In the genomic region with DNA sequence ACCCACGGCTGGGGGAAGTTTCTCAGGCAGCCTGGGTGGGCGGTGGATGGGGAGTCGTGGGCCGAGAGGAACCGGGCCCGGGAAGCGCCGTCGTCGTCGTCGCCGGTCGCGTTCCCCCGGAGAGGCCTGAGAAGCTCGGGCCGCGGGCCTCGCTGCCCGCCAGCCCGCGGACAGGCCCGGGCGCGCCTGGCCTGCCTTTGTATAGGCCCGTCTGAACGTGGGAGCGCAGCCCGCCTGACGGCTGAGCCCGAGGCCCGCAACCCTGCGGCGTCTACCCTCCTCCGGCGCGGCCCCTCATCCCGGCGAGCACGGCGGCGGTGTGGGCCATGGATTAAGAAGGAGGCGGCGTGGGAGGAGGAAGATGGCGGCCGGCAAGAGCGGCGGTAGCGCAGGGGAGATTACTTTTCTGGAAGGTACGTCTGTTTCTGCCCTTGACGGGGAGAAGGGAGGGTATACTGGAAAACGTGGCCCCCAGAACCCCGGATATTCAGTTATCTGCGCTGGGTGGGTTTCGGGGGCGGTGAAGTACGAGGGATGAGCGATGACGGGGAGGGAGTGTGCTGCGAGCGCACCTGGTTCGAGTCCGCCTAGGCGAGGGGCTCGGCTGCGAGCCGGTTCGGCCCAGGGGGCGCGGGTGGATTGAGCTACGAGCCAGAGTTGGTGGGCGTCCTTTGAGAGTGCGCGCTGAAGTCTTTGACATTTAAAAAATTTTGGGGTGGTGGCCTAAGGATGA, we compare ENCODE assay signal across 8 cellular contexts. TPM values are rescaled to one million over a fixed set of nuclear protein-coding genes. Genes with fewer than 3 reads are reported as not detected.
DNase-seq lines count a peak whose midpoint lies in the region; ATAC-seq and TF ChIP-seq lines count a peak whose summit lies in the region.

No MANE protein-coding gene starts in this region.

- 0% methylated on average over 60 to 75 of the region's 75 CpGs for WGBS in aorta, 2 donors

- peak overlapping the region; percentile 97 to 100 (median 98) for H3K27ac Mint-ChIP-seq in CD4-positive, alpha-beta memory T cell
- peak overlapping the region; percentile 98 for H3K27ac Mint-ChIP-seq in activated naive CD4-positive, alpha-beta T cell treated with anti-CD3 and anti-CD28 coated beads, Interleukin-2, amount 50 U/mL, for 72 hours

- peaks cover 50 to 83% (median 67%) of the 10 kb centered on the region in 4 donors for H3K4me1 Mint-ChIP-seq in CD4-positive, alpha-beta memory T cell

- DNase-seq in CD4-positive, alpha-beta memory T cell: peak in 3 of 5 donors; percentile 67 to 69 (median 68)
- peak; percentile 58 to 64 for DNase-seq in SJCRH30
- DNase-seq in activated naive CD4-positive, alpha-beta T cell treated with anti-CD3 and anti-CD28 coated beads, Interleukin-2, amount 50 U/mL, for 72 hours (ENCODE audit: low spot score in 2 of 2): peak; percentile 60 to 68
- peak; percentile 53 for DNase-seq in left cardiac atrium
- DNase-seq in retinal pigment epithelial cell (ENCODE audit: low read depth): no peak
- DNase-seq in aorta: peak; percentile 59 to 85

- CTCF ChIA-PET in CD4-positive, alpha-beta memory T cell (lab: Charles Lee; ENCODE audit: partially characterized antibody): interaction anchor here (0.8 to 1.2 kb wide), 2 partner anchors 8 to 10 kb away, joined by 3 read pairs; no protein-coding TSS in a partner anchor

- no peak for TF ChIP-seq CTCF in retinal pigment epithelial cell (conservative IDR thresholded peaks at IDR 0.05; ENCODE audit: low read depth, low read length)

- ATAC-seq in GM19372 (IDR thresholded peaks at IDR 0.05; ENCODE audit: low read depth, unreplicated experiment) (peak; percentile 36), HG03460 (IDR thresholded peaks at IDR 0.05; ENCODE audit: unreplicated experiment) (peak; percentile 34), left cardiac atrium (peak; percentile 71 to 75), aorta (ENCODE audit: low FRiP score) (peak; percentile 79)
- ATAC-seq in activated naive CD4-positive, alpha-beta T cell treated with anti-CD3 and anti-CD28 coated beads, Interleukin-2, amount 50 U/mL, for 72 hours: peak; percentile 56 to 66

- peak overlapping the region; percentile 95 to 100 (median 98) for H3K4me3 Mint-ChIP-seq in CD4-positive, alpha-beta memory T cell

- H3K36me3 Mint-ChIP-seq in CD4-positive, alpha-beta memory T cell: peaks cover 7 to 13% of the 10 kb centered on the region in 2 donors
- peaks cover 16 to 20% of the 10 kb centered on the region in 2 donors for H3K36me3 Mint-ChIP-seq in activated naive CD4-positive, alpha-beta T cell treated with anti-CD3 and anti-CD28 coated beads, Interleukin-2, amount 50 U/mL, for 72 hours

- H3K27ac ChIP-seq in CD4-positive, alpha-beta memory T cell (ENCODE audit: low read depth, low read length): peak overlapping the region; percentile 96
- H3K27ac ChIP-seq in SJCRH30 (peak overlapping the region; percentile 97), aorta (ENCODE audit: low read depth in 1 of 2, low read length in 2 of 2) (peak overlapping the region; percentile 81 to 96)

- no peaks in the 10 kb centered on the region for H3K27me3 ChIP-seq in CD4-positive, alpha-beta memory T cell (ENCODE audit: insufficient read depth, low read length)
- H3K27me3 ChIP-seq in SJCRH30 (no peaks in the 10 kb centered on the region), aorta (ENCODE audit: control insufficient read depth in 1 of 2, insufficient read depth in 2 of 2, low read length in 1 of 2) (no peaks in the 10 kb centered on the region)

- peak overlapping the region; percentile 55 to 83 for H3K4me3 ChIP-seq in CD4-positive, alpha-beta memory T cell (ENCODE audit: low read length in 2 of 2)
- H3K4me3 ChIP-seq in SJCRH30 (peak overlapping the region; percentile 96), retinal pigment epithelial cell (ENCODE audit: low read length) (peak overlapping the region; percentile 86), aorta (ENCODE audit: low read length in 2 of 2) (peak overlapping the region; percentile 70 to 96)

- H3K36me3 ChIP-seq in CD4-positive, alpha-beta memory T cell (ENCODE audit: insufficient read depth, low read length): no peaks in the 10 kb centered on the region
- 0 out of 2 replicates have a peak, but pooled peaks cover 8% of the 10 kb centered on the region for H3K36me3 ChIP-seq in SJCRH30
- no peaks in the 10 kb centered on the region for H3K36me3 ChIP-seq in aorta (ENCODE audit: control insufficient read depth in 1 of 2, insufficient read depth in 2 of 2, low read length in 1 of 2)

- no peaks in the 10 kb centered on the region for H3K27me3 Mint-ChIP-seq in CD4-positive, alpha-beta memory T cell

- H3K4me1 ChIP-seq in CD4-positive, alpha-beta memory T cell (ENCODE audit: insufficient read depth, low read length): peaks cover 60% of the 10 kb centered on the region
- H3K4me1 ChIP-seq in SJCRH30: peaks cover 7% of the 10 kb centered on the region
- H3K4me1 ChIP-seq in aorta (ENCODE audit: control insufficient read depth in 1 of 2, insufficient read depth in 2 of 2, low read length in 2 of 2): peaks cover 0 to 3% of the 10 kb centered on the region in 2 donors

- POLR2A ChIA-PET in CD4-positive, alpha-beta memory T cell (lab: Charles Lee; ENCODE audit: partially characterized antibody): interaction anchor here (1.0 to 4.3 kb wide), 12 partner anchors 11 to 1950 kb away, joined by 3 to 46 read pairs (median 5); a partner anchor contains a TSS

- H3K9me3 Mint-ChIP-seq in CD4-positive, alpha-beta memory T cell: no peaks in the 10 kb centered on the region
- H3K9me3 Mint-ChIP-seq in activated naive CD4-positive, alpha-beta T cell treated with anti-CD3 and anti-CD28 coated beads, Interleukin-2, amount 50 U/mL, for 72 hours: no peaks in the 10 kb centered on the region

- no peaks in the 10 kb centered on the region for H3K9me3 ChIP-seq in CD4-positive, alpha-beta memory T cell (ENCODE audit: control insufficient read depth in 1 of 2, low read length in 2 of 2)
- H3K9me3 ChIP-seq in SJCRH30 (replicated peaks) (no peaks in the 10 kb centered on the region), aorta (ENCODE audit: control insufficient read depth, low read length) (no peaks in the 10 kb centered on the region)

- intact Hi-C loops in CD4-positive, alpha-beta memory T cell (cut with micrococcal nuclease): loop anchor here (2.0 to 5.0 kb wide), 3 partner anchors 145 to 1950 kb away; a partner anchor contains a TSS
- intact Hi-C loops in left cardiac atrium (cut with DNase I): no loop called here
- intact Hi-C loops in aorta (cut with DNase I): loop anchor here in 1 of 2 donors (10.0 kb wide), 1 partner anchor 142 kb away; a partner anchor contains a TSS

RNA-seq across cellular contexts. Expression of a gene that starts 0.7 kb away (rescaled TPM):
- total RNA-seq in CD4-positive, alpha-beta memory T cell: 100 to 1,000 TPM; 131 to 134 TPM
- 10 to 100 TPM; 36.2 to 70.5 TPM for polyA plus RNA-seq in CD4-positive, alpha-beta memory T cell
- 65.8 and 78.1 TPM in 2 replicates for total RNA-seq in SJCRH30 (2014; rRNA removed; shearing (Covaris generic))
- total RNA-seq in activated naive CD4-positive, alpha-beta T cell treated with anti-CD3 and anti-CD28 coated beads, Interleukin-2, amount 50 U/mL, for 72 hours: 10 to 100 TPM; 63.0 to 75.4 TPM
- total RNA-seq in left cardiac atrium: 10 to 100 TPM; 48.7 to 67.4 TPM
- total RNA-seq in aorta: 100 to 1,000 TPM; 141 to 147 TPM
- polyA plus RNA-seq in aorta: 10 to 100 TPM; 31.8 to 61.6 TPM
